Comparison of ENCODE assay signal across 26 cellular contexts in genomic region chr10:126781817-126782216, GRCh38.
"Had no signal": no experiment of that assay in that cellular context is flagged by ENCODE, and none has a peak within 500 bp of the region (broad histone marks: within the 10 kb centered on the region; RNA-seq: fewer than 3 reads in every experiment).

No MANE protein-coding gene starts in this region.

- H3K27ac ChIP-seq: colonic mucosa, coronary artery, dorsolateral prefrontal cortex, epithelial cell of prostate, esophagus muscularis mucosa, esophagus squamous epithelium, foreskin keratinocyte, gastrocnemius medialis, gastroesophageal sphincter, heart left ventricle, heart right ventricle had no signal

- H3K4me1 ChIP-seq: colonic mucosa, esophagus muscularis mucosa, esophagus squamous epithelium, foreskin keratinocyte, gastrocnemius medialis, gastroesophageal sphincter, heart left ventricle, heart right ventricle had no signal

- FAIRE-seq: colon, endometrium, endothelial cell of umbilical vein, frontal cortex had no signal

- H3K9me3 ChIP-seq: colonic mucosa, esophagus muscularis mucosa, esophagus squamous epithelium, gastrocnemius medialis, gastroesophageal sphincter, heart left ventricle, heart right ventricle had no signal

- H3K27me3 ChIP-seq: colonic mucosa, foreskin keratinocyte, gastrocnemius medialis had no signal

- H3K36me3 ChIP-seq: colonic mucosa, esophagus muscularis mucosa, esophagus squamous epithelium, gastrocnemius medialis, gastroesophageal sphincter, heart left ventricle, heart right ventricle had no signal

- H3K4me3 Mint-ChIP-seq: dendritic cell treated with granulocyte-macrophage colony-stimulating factor and Interleukin-4, amounts not matched to agents 40 ng/mL and 50 ng/mL, for 4 days; effector memory CD8-positive, alpha-beta T cell; endodermal cell had no signal

- H3K27me3 Mint-ChIP-seq: dendritic cell treated with granulocyte-macrophage colony-stimulating factor and Interleukin-4, amounts not matched to agents 40 ng/mL and 50 ng/mL, for 4 days; effector memory CD8-positive, alpha-beta T cell had no signal

- DNase-seq: colonic mucosa; cortex of kidney; dermis blood vessel endothelial cell; dorsolateral prefrontal cortex; effector CD4-positive, alpha-beta T cell; effector CD8-positive, alpha-beta T cell; effector memory CD4-positive, alpha-beta T cell; effector memory CD8-positive, alpha-beta T cell; endodermal cell; erythroblast; esophagus squamous epithelium; foreskin fibroblast; foreskin keratinocyte; gastrocnemius medialis; glutamatergic neuron; heart left ventricle; heart right ventricle had no signal

- H3K9me3 Mint-ChIP-seq: effector memory CD8-positive, alpha-beta T cell had no signal

- H3K27ac Mint-ChIP-seq: dendritic cell treated with granulocyte-macrophage colony-stimulating factor and Interleukin-4, amounts not matched to agents 40 ng/mL and 50 ng/mL, for 4 days; effector memory CD8-positive, alpha-beta T cell; endodermal cell had no signal

- H3K4me1 Mint-ChIP-seq: endodermal cell had no signal

- H3K4me3 ChIP-seq: colonic mucosa, coronary artery, dorsolateral prefrontal cortex, esophagus muscularis mucosa, esophagus squamous epithelium, gastrocnemius medialis, gastroesophageal sphincter, heart left ventricle, heart right ventricle had no signal
